8 cellular contexts compared by ENCODE assay signal in the genomic region with DNA sequence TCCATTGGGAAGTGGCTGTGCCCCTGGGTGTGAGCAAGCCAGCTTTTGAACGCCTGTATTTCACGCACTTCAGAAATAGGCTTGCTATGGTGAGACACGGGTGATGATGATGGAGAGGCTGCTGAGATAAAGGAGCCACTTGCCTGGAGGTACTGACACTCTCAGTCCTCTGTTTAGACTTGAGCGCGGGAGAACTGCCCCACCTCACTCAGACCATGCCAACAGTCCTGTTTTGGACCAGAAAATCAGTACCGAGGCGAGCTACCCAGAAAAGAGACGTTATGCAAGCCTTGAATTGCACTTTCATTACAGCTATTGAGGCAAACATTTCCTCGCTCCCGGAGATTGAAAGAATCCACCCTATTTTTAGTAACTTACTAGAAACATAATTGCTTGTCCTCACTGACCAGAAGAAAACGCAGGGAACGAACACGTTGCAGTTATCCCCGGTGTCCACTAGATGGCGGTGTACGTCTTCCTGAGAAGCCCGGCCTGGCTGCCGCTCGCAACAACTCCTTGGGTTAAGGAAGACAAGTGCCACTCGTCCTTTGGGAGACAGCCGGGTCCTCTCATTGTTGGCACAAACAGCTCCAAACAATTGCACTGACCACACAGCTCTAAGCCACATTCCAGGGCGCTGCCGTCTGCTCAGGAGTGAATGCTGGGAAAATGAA.
A peak's percentile ranks its signal among the peaks of the same experiment; 100 is the strongest.
DNase-seq lines count a peak whose midpoint lies in the region; ATAC-seq and TF ChIP-seq lines count a peak whose summit lies in the region.

No MANE protein-coding gene starts in this region.

- in situ Hi-C loops in KBM-7 (cut with MboI; ENCODE audit: low pct_unique_long_range_greater_than_20kb, low sequenced_read_pairs): no loop called here

- no peak overlapping the region for H3K4me3 Mint-ChIP-seq in activated T-helper 2 cell treated with anti-CD3 and anti-CD28 coated beads, Interferon-gamma antibody, Interleukin-2, Interleukin-4, amounts not matched to agents 10 μg/mL and 5 μg/mL and 100 μg/mL, durations not matched to agents 14 hours and 24 hours and 36 hours (ENCODE audit: low read depth)

- intact Hi-C loops in activated T-helper 2 cell treated with anti-CD3 and anti-CD28 coated beads, Interferon-gamma antibody, Interleukin-2, Interleukin-4, amounts not matched to agents 10 μg/mL and 5 μg/mL and 100 μg/mL, durations not matched to agents 14 hours and 24 hours and 36 hours (cut with micrococcal nuclease): no loop called here

- ATAC-seq in GM21619 (IDR thresholded peaks at IDR 0.05; ENCODE audit: unreplicated experiment): peak; percentile 90

- no peak overlapping the region for H3K27ac ChIP-seq in stomach smooth muscle (ENCODE audit: low read length)

- H3K4me1 ChIP-seq in neuron (ENCODE audit: insufficient read depth, low read length): peaks cover 43% of the 10 kb centered on the region
- H3K4me1 ChIP-seq in stomach smooth muscle (ENCODE audit: control insufficient read depth, insufficient read depth, low read length): no peaks in the 10 kb centered on the region

- H3K9me3 ChIP-seq in neuron (ENCODE audit: low read length) (no peaks in the 10 kb centered on the region), stomach smooth muscle (ENCODE audit: control insufficient read depth in 2 of 2, low read length in 2 of 2) (no peaks in the 10 kb centered on the region)

- peak overlapping the region; percentile 73 for H2AFZ ChIP-seq in neuron (ENCODE audit: low read depth, low read length)

- H3K9ac ChIP-seq in stomach smooth muscle (ENCODE audit: low read length in 2 of 2): peak overlapping the region in 1 of 2 donors; percentile 58

- no peaks in the 10 kb centered on the region for H3K36me3 ChIP-seq in neuron (ENCODE audit: insufficient read depth, low read length)
- no peaks in the 10 kb centered on the region for H3K36me3 ChIP-seq in stomach smooth muscle (ENCODE audit: control insufficient read depth in 2 of 2, insufficient read depth in 2 of 2, low read length in 2 of 2)

- H3K27me3 ChIP-seq in neuron (ENCODE audit: insufficient read depth, low read length) (no peaks in the 10 kb centered on the region), stomach smooth muscle (ENCODE audit: control insufficient read depth in 1 of 2, insufficient read depth in 2 of 2, low read length in 2 of 2) (peaks cover 0 to 5% of the 10 kb centered on the region in 2 donors)

- H3K27ac Mint-ChIP-seq in activated T-helper 2 cell treated with anti-CD3 and anti-CD28 coated beads, Interferon-gamma antibody, Interleukin-2, Interleukin-4, amounts not matched to agents 10 μg/mL and 5 μg/mL and 100 μg/mL, durations not matched to agents 14 hours and 24 hours and 36 hours: no peak overlapping the region

- H3K4me3 ChIP-seq in foreskin fibroblast (ENCODE audit: low read depth in 1 of 2, low read length in 2 of 2) (peak overlapping the region; percentile 24 to 48), neuron (ENCODE audit: low read length) (peak overlapping the region; percentile 16), stomach smooth muscle (ENCODE audit: low read length in 2 of 2) (peak overlapping the region; percentile 64 to 69)

- peaks cover 5% of the 10 kb centered on the region for H3K4me1 Mint-ChIP-seq in activated T-helper 2 cell treated with anti-CD3 and anti-CD28 coated beads, Interferon-gamma antibody, Interleukin-2, Interleukin-4, amounts not matched to agents 10 μg/mL and 5 μg/mL and 100 μg/mL, durations not matched to agents 14 hours and 24 hours and 36 hours (ENCODE audit: low read depth)

- no peaks in the 10 kb centered on the region for H3K9me3 Mint-ChIP-seq in activated T-helper 2 cell treated with anti-CD3 and anti-CD28 coated beads, Interferon-gamma antibody, Interleukin-2, Interleukin-4, amounts not matched to agents 10 μg/mL and 5 μg/mL and 100 μg/mL, durations not matched to agents 14 hours and 24 hours and 36 hours

- DNase-seq in D341Med (ENCODE audit: low spot score) (peak; percentile 86), KBM-7 (peak; percentile 83), RPMI7951 (ENCODE audit: low read depth) (peak; percentile 71), foreskin fibroblast (peak; percentile 82 to 94)
- DNase-seq in activated T-helper 2 cell treated with anti-CD3 and anti-CD28 coated beads, Interferon-gamma antibody, Interleukin-2, Interleukin-4, amounts not matched to agents 10 μg/mL and 5 μg/mL and 100 μg/mL, durations not matched to agents 14 hours and 24 hours and 36 hours (ENCODE audit: low spot score): peak; percentile 52

- H3K36me3 Mint-ChIP-seq in activated T-helper 2 cell treated with anti-CD3 and anti-CD28 coated beads, Interferon-gamma antibody, Interleukin-2, Interleukin-4, amounts not matched to agents 10 μg/mL and 5 μg/mL and 100 μg/mL, durations not matched to agents 14 hours and 24 hours and 36 hours (ENCODE audit: low read depth): no peaks in the 10 kb centered on the region

- TF ChIP-seq CTCF in foreskin fibroblast (IDR thresholded peaks at IDR 0.05; ENCODE audit: low read depth, low read length): peak; percentile 86

- H3K27me3 Mint-ChIP-seq in activated T-helper 2 cell treated with anti-CD3 and anti-CD28 coated beads, Interferon-gamma antibody, Interleukin-2, Interleukin-4, amounts not matched to agents 10 μg/mL and 5 μg/mL and 100 μg/mL, durations not matched to agents 14 hours and 24 hours and 36 hours (ENCODE audit: low read depth): peaks cover 20% of the 10 kb centered on the region

Comparison
In these comparisons a context has a peak if more than half of its experiments do, and no peak if none do; other contexts are left out.
1. H3K4me3 ChIP-seq: peak in every context shown above with its lines; median percentile 66 in stomach smooth muscle; 36 in foreskin fibroblast; 16 in neuron.